ENCODE assay signal across 17 cellular contexts in genomic region chr5:128202320-128202719, GRCh38.
"Had no signal": no experiment of that assay in that cellular context is flagged by ENCODE, and none has a peak within 500 bp of the region (broad histone marks: within the 10 kb centered on the region; RNA-seq: fewer than 3 reads in every experiment).

No MANE protein-coding gene starts in this region.

- FAIRE-seq: kidney had no signal

- H3K36me3 ChIP-seq: colonic mucosa, esophagus squamous epithelium had no signal

- H3K27me3 ChIP-seq: colonic mucosa had no signal

- ATAC-seq: naive thymus-derived CD4-positive, alpha-beta T cell; psoas muscle had no signal

- DNase-seq: colonic mucosa; dermis blood vessel endothelial cell; esophagus squamous epithelium; foreskin keratinocyte; immature natural killer cell; kidney; left cardiac atrium; left ventricle myocardium superior; mesendoderm; naive thymus-derived CD4-positive, alpha-beta T cell; nephron progenitor cell; psoas muscle; retina; sigmoid colon; stimulated activated CD4-positive, alpha-beta T cell treated with anti-CD3 and anti-CD28 coated beads, Interleukin-2, amount 100 ng/mL, for 48 hours; stimulated activated naive CD4-positive, alpha-beta T cell treated with Interleukin-2 at 50 U/mL for 16 hours; trophoblast cell had no signal

- H3K27ac ChIP-seq: colonic mucosa, esophagus squamous epithelium, foreskin keratinocyte, psoas muscle, sigmoid colon had no signal

- H3K4me3 ChIP-seq: colonic mucosa, psoas muscle had no signal

- H3K4me1 ChIP-seq: foreskin keratinocyte had no signal

- H3K9me3 ChIP-seq: colonic mucosa, esophagus squamous epithelium, psoas muscle, sigmoid colon had no signal
